In the genomic region with DNA sequence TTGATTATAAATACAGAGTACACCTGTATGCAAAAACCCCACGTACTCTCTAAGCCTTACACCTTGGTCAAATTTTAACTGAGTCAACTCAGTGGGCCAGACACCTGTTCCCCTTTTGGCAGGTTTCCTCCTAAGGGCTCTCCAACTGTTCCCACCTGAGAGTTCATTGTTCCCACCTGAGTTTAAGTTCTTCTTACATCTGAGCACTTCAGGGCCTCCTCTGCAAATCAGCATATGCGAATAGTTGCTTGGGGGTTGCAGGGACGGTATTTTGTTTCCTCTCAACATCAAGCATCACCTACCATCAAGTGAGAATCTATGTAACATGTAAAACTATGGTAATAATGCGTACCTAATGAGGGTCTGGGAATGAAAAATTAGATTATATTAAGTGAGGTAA, we compare ENCODE assay signal across 24 cellular contexts.
"Had no signal": no experiment of that assay in that cellular context is flagged by ENCODE, and none has a peak within 500 bp of the region (broad histone marks: within the 10 kb centered on the region; RNA-seq: fewer than 3 reads in every experiment).

No MANE protein-coding gene starts in this region.

- DNase-seq: activated CD4-positive, alpha-beta T cell treated with anti-CD3 and anti-CD28 coated beads for 1 hour; activated CD4-positive, alpha-beta T cell treated with anti-CD3 and anti-CD28 coated beads, Interleukin-2, amount 10 ng/mL, durations not matched to agents 7 days and 5 days; activated CD8-positive, alpha-beta T cell treated with anti-CD3 and anti-CD28 coated beads for 36 hours; activated naive CD8-positive, alpha-beta T cell treated with anti-CD3 and anti-CD28 coated beads, Interleukin-2, amount 50 U/mL, for 24 hours; activated T-cell treated with anti-CD3 and anti-CD28 coated beads, Interleukin-2, amount 50 U/mL, for 48 hours; amygdala; caudate nucleus; cortex of kidney; foreskin fibroblast; heart left ventricle; hypothalamus; natural killer cell; posterior cingulate gyrus; right lobe of liver; stimulated activated CD4-positive, alpha-beta T cell treated with anti-CD3 and anti-CD28 coated beads, Interleukin-4, amount 100 ng/mL, for 1 hour; stimulated activated naive CD8-positive, alpha-beta T cell treated with anti-CD3 and anti-CD28 coated beads, Interleukin-15, Interleukin-2, amounts not matched to agents 100 U/mL and 50 U/mL, for 24 hours; T-helper 9 cell; testis; transverse colon; WERI-Rb-1 had no signal

- H3K36me3 Mint-ChIP-seq: activated naive CD4-positive, alpha-beta T cell treated with anti-CD3 and anti-CD28 coated beads, Interleukin-2, amount 50 U/mL, for 24 hours; memory B cell; natural killer cell had no signal

- H3K4me1 Mint-ChIP-seq: activated CD4-positive, alpha-beta T cell treated with anti-CD3 and anti-CD28 coated beads, Interleukin-2, amount 10 ng/mL, durations not matched to agents 7 days and 5 days; activated naive CD4-positive, alpha-beta T cell treated with anti-CD3 and anti-CD28 coated beads, Interleukin-2, amount 50 U/mL, for 24 hours; activated naive CD8-positive, alpha-beta T cell treated with anti-CD3 and anti-CD28 coated beads, Interleukin-2, amount 50 U/mL, for 24 hours; natural killer cell had no signal

- H3K4me3 Mint-ChIP-seq: activated CD4-positive, alpha-beta T cell treated with anti-CD3 and anti-CD28 coated beads, Interleukin-2, amount 10 ng/mL, durations not matched to agents 7 days and 5 days; activated CD8-positive, alpha-beta T cell treated with anti-CD3 and anti-CD28 coated beads for 36 hours; activated naive CD4-positive, alpha-beta T cell treated with anti-CD3 and anti-CD28 coated beads, Interleukin-2, amount 50 U/mL, for 24 hours; activated naive CD8-positive, alpha-beta T cell treated with anti-CD3 and anti-CD28 coated beads, Interleukin-2, amount 50 U/mL, for 24 hours; memory B cell; natural killer cell had no signal

- H3K9me3 Mint-ChIP-seq: activated CD8-positive, alpha-beta T cell treated with anti-CD3 and anti-CD28 coated beads for 36 hours; activated naive CD4-positive, alpha-beta T cell treated with anti-CD3 and anti-CD28 coated beads, Interleukin-2, amount 50 U/mL, for 24 hours; activated naive CD8-positive, alpha-beta T cell treated with anti-CD3 and anti-CD28 coated beads, Interleukin-2, amount 50 U/mL, for 24 hours; activated T-helper 2 cell treated with anti-CD3 and anti-CD28 coated beads, Interferon-gamma antibody, Interleukin-2, Interleukin-4, amounts not matched to agents 10 μg/mL and 5 μg/mL and 100 μg/mL, durations not matched to agents 14 hours and 24 hours and 36 hours; memory B cell had no signal

- H3K27ac Mint-ChIP-seq: activated CD4-positive, alpha-beta T cell treated with anti-CD3 and anti-CD28 coated beads, Interleukin-2, amount 10 ng/mL, durations not matched to agents 7 days and 5 days; activated CD8-positive, alpha-beta T cell treated with anti-CD3 and anti-CD28 coated beads for 36 hours; activated naive CD4-positive, alpha-beta T cell treated with anti-CD3 and anti-CD28 coated beads, Interleukin-2, amount 50 U/mL, for 24 hours; activated naive CD8-positive, alpha-beta T cell treated with anti-CD3 and anti-CD28 coated beads, Interleukin-2, amount 50 U/mL, for 24 hours; activated T-helper 2 cell treated with anti-CD3 and anti-CD28 coated beads, Interferon-gamma antibody, Interleukin-2, Interleukin-4, amounts not matched to agents 10 μg/mL and 5 μg/mL and 100 μg/mL, durations not matched to agents 14 hours and 24 hours and 36 hours; memory B cell; natural killer cell had no signal

- ATAC-seq: activated CD8-positive, alpha-beta T cell treated with anti-CD3 and anti-CD28 coated beads for 36 hours; activated naive CD8-positive, alpha-beta T cell treated with anti-CD3 and anti-CD28 coated beads, Interleukin-2, amount 50 U/mL, for 24 hours; esophagus mucosa; heart left ventricle; natural killer cell; right lobe of liver; stimulated activated naive CD8-positive, alpha-beta T cell treated with anti-CD3 and anti-CD28 coated beads, Interleukin-15, Interleukin-2, amounts not matched to agents 100 U/mL and 50 U/mL, for 24 hours had no signal

- H3K27me3 Mint-ChIP-seq: activated CD4-positive, alpha-beta T cell treated with anti-CD3 and anti-CD28 coated beads, Interleukin-2, amount 10 ng/mL, durations not matched to agents 7 days and 5 days; activated naive CD4-positive, alpha-beta T cell treated with anti-CD3 and anti-CD28 coated beads, Interleukin-2, amount 50 U/mL, for 24 hours; activated naive CD8-positive, alpha-beta T cell treated with anti-CD3 and anti-CD28 coated beads, Interleukin-2, amount 50 U/mL, for 24 hours had no signal
